10 cellular contexts compared by ENCODE assay signal in genomic region chr14:106459971-106460730, GRCh38.
DNase-seq lines count a peak whose midpoint lies in the region; ATAC-seq, FAIRE-seq and TF ChIP-seq lines count a peak whose summit lies in the region.
"Had no signal": no experiment of that assay in that cellular context is flagged by ENCODE, and none has a peak within 500 bp of the region (broad histone marks: within the 10 kb centered on the region; RNA-seq: fewer than 3 reads in every experiment).

No MANE protein-coding gene starts in this region.

- no peak overlapping the region for H3K4me3 ChIP-seq in HepG2 (replicated peaks in 1 of 3; ENCODE audit: insufficient read depth in 1 of 3, low read depth in 2 of 3, low read length in 3 of 3)
- H3K4me3 ChIP-seq: lung had no signal

- H3K4me2 ChIP-seq in HepG2 (ENCODE audit: low read depth, low read length), result no peak overlapping the region

- CTCF ChIA-PET in HepG2 (lab: Yijun Ruan, JAX; ENCODE audit: low intra/inter-chr PET ratio, low total read pairs), result no interaction called here

- H3K27ac ChIP-seq in HepG2 (ENCODE audit: extremely low read length, insufficient read depth, low read length), result no peak overlapping the region

- FAIRE-seq in HepG2 (lab: Jason Lieb, UNC), result no peak
- FAIRE-seq: TTC549 had no signal

- no peaks in the 10 kb centered on the region for H4K20me1 ChIP-seq in HepG2 (ENCODE audit: insufficient read depth, low read length)

- no peak for TF ChIP-seq RAD21 in HepG2 (CRISPR knock-in tag; IDR thresholded peaks at IDR 0.05)

- H2AFZ ChIP-seq in HepG2 (ENCODE audit: low read length), result no peak overlapping the region

- no peaks in the 10 kb centered on the region for H3K36me3 ChIP-seq in HepG2 (replicated peaks in 1 of 2; ENCODE audit: control insufficient read depth in 1 of 2, insufficient read depth in 2 of 2, low read length in 2 of 2)

- ATAC-seq in HepG2 (no peak), GM21825 (IDR thresholded peaks at IDR 0.05; ENCODE audit: unreplicated experiment) (no peak)

- H3K4me1 ChIP-seq in HepG2 (ENCODE audit: insufficient read depth, low read length), result no peaks in the 10 kb centered on the region

- TF ChIP-seq EP300 in HepG2 (IDR thresholded peaks at IDR 0.05; ENCODE audit: low read depth in 2 of 2, low read length in 2 of 2) (no peak), HepG2 (CRISPR knock-in tag; IDR thresholded peaks at IDR 0.05; ENCODE audit: borderline replicate concordance) (no peak)

- H3K9me3 ChIP-seq in HepG2 (ENCODE audit: low read length), result no peaks in the 10 kb centered on the region

- H3K9ac ChIP-seq in HepG2 (ENCODE audit: insufficient read depth, low read depth, low read length), result no peak overlapping the region

- TF ChIP-seq POLR2A in HepG2 (IDR thresholded peaks at IDR 0.05; ENCODE audit: insufficient read depth in 1 of 2, low read depth in 2 of 2, low read length in 2 of 2), result no peak

- H3K79me2 ChIP-seq in HepG2 (ENCODE audit: insufficient read depth, low read length), result no peaks in the 10 kb centered on the region

- no CpG with 5 or more reads among the region's 40 CpGs for WGBS in HepG2 (ENCODE audit: low lambda C conversion rate)

- DNase-seq in NCI-H2171 treated with DMSO at 0.1 percent for 48 hours (lab: John Stamatoyannopoulos, UW) (peak; percentile 30), NCI-H2171 (lab: John Stamatoyannopoulos, UW) (no peak), T follicular helper cell (ENCODE audit: low read depth) (peak; percentile 56), occipital lobe (lab: John Stamatoyannopoulos, UW) (no peak), HepG2 (ENCODE audit: low spot score) (no peak)
- peak; percentile 47 for DNase-seq in activated naive CD8-positive, alpha-beta T cell treated with anti-CD3 and anti-CD28 coated beads, Interleukin-2, amount 50 U/mL, for 16 hours (ENCODE audit: low read depth, low spot score)
- peak; percentile 80 for DNase-seq in stimulated activated CD8-positive, alpha-beta memory T cell treated with anti-CD3 and anti-CD28 coated beads, Interleukin-4, amount 100 ng/mL, for 48 hours

- H3K27me3 ChIP-seq in HepG2 (ENCODE audit: control insufficient read depth in 1 of 2, insufficient read depth in 2 of 2, low read length in 2 of 2), result no peaks in the 10 kb centered on the region

- intact Hi-C loops in HepG2 (cut with micrococcal nuclease; ENCODE audit: unreplicated experiment), result no loop called here

- BruUV-seq in HepG2 (replicated peaks; lab: Mats Ljungman, UMichigan), result no TSS peak

- no peak for TF ChIP-seq CTCF in HepG2 (CRISPR knock-in tag; IDR thresholded peaks at IDR 0.05)

- in situ Hi-C loops in HepG2 (cut with HindIII; ENCODE audit: extremely low pct_ligation_motif_present, low pct_unique_long_range_greater_than_20kb), result no loop called here

- POLR2A ChIA-PET in HepG2 (lab: Yijun Ruan, JAX), result no interaction called here

TF ChIP-seq in HepG2, 621 proteins besides CTCF, POLR2A, EP300 and RAD21 (continues in another document):
- no peak for TF ChIP-seq KLF9 (CRISPR knock-in tag; IDR thresholded peaks at IDR 0.05; ENCODE audit: low read depth)
- TF ChIP-seq, protein P1, sequence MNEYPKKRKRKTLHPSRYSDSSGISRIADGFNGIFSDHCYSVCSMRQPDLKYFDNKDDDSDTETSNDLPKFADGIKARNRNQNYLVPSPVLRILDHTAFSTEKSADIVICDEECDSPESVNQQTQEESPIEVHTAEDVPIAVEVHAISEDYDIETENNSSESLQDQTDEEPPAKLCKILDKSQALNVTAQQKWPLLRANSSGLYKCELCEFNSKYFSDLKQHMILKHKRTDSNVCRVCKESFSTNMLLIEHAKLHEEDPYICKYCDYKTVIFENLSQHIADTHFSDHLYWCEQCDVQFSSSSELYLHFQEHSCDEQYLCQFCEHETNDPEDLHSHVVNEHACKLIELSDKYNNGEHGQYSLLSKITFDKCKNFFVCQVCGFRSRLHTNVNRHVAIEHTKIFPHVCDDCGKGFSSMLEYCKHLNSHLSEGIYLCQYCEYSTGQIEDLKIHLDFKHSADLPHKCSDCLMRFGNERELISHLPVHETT (CRISPR knock-in tag; conservative IDR thresholded peaks at IDR 0.05), result no peak
- TF ChIP-seq, protein P2, sequence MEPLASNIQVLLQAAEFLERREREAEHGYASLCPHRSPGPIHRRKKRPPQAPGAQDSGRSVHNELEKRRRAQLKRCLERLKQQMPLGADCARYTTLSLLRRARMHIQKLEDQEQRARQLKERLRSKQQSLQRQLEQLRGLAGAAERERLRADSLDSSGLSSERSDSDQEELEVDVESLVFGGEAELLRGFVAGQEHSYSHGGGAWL (CRISPR knock-in tag; IDR thresholded peaks at IDR 0.05), result no peak
- no peak for TF ChIP-seq ZNF256 (CRISPR knock-in tag; conservative IDR thresholded peaks at IDR 0.05)
- TF ChIP-seq ZNF30 (CRISPR knock-in tag; IDR thresholded peaks at IDR 0.05), result no peak
- TF ChIP-seq ZBTB21 (CRISPR knock-in tag; IDR thresholded peaks at IDR 0.05), result no peak
- TF ChIP-seq, protein P3, sequence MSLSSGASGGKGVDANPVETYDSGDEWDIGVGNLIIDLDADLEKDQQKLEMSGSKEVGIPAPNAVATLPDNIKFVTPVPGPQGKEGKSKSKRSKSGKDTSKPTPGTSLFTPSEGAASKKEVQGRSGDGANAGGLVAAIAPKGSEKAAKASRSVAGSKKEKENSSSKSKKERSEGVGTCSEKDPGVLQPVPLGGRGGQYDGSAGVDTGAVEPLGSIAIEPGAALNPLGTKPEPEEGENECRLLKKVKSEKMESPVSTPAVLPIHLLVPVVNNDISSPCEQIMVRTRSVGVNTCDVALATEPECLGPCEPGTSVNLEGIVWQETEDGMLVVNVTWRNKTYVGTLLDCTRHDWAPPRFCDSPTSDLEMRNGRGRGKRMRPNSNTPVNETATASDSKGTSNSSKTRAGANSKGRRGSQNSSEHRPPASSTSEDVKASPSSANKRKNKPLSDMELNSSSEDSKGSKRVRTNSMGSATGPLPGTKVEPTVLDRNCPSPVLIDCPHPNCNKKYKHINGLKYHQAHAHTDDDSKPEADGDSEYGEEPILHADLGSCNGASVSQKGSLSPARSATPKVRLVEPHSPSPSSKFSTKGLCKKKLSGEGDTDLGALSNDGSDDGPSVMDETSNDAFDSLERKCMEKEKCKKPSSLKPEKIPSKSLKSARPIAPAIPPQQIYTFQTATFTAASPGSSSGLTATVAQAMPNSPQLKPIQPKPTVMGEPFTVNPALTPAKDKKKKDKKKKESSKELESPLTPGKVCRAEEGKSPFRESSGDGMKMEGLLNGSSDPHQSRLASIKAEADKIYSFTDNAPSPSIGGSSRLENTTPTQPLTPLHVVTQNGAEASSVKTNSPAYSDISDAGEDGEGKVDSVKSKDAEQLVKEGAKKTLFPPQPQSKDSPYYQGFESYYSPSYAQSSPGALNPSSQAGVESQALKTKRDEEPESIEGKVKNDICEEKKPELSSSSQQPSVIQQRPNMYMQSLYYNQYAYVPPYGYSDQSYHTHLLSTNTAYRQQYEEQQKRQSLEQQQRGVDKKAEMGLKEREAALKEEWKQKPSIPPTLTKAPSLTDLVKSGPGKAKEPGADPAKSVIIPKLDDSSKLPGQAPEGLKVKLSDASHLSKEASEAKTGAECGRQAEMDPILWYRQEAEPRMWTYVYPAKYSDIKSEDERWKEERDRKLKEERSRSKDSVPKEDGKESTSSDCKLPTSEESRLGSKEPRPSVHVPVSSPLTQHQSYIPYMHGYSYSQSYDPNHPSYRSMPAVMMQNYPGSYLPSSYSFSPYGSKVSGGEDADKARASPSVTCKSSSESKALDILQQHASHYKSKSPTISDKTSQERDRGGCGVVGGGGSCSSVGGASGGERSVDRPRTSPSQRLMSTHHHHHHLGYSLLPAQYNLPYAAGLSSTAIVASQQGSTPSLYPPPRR (CRISPR knock-in tag; IDR thresholded peaks at IDR 0.05; ENCODE audit: borderline replicate concordance), result no peak
- no peak for TF ChIP-seq MYNN (CRISPR knock-in tag; IDR thresholded peaks at IDR 0.05; ENCODE audit: low read depth)
- TF ChIP-seq JDP2 (CRISPR knock-in tag; IDR thresholded peaks at IDR 0.05; ENCODE audit: borderline replicate concordance), result no peak
- no peak for TF ChIP-seq SP2 (CRISPR knock-in tag; IDR thresholded peaks at IDR 0.05)
- no peak for TF ChIP-seq ZBTB34 (CRISPR knock-in tag; IDR thresholded peaks at IDR 0.05)

Comparison
In these comparisons a context has a peak if more than half of its experiments do, and no peak if none do; other contexts are left out.
1. DNase-seq: peak in NCI-H2171 treated with DMSO at 0.1 percent for 48 hours (single experiment), T follicular helper cell (single experiment), activated naive CD8-positive, alpha-beta T cell treated with anti-CD3 and anti-CD28 coated beads, Interleukin-2, amount 50 U/mL, for 16 hours (single experiment) and stimulated activated CD8-positive, alpha-beta memory T cell treated with anti-CD3 and anti-CD28 coated beads, Interleukin-4, amount 100 ng/mL, for 48 hours (single experiment); none in NCI-H2171 (single experiment), occipital lobe (single experiment) and HepG2 (single experiment).